In the genomic region with DNA sequence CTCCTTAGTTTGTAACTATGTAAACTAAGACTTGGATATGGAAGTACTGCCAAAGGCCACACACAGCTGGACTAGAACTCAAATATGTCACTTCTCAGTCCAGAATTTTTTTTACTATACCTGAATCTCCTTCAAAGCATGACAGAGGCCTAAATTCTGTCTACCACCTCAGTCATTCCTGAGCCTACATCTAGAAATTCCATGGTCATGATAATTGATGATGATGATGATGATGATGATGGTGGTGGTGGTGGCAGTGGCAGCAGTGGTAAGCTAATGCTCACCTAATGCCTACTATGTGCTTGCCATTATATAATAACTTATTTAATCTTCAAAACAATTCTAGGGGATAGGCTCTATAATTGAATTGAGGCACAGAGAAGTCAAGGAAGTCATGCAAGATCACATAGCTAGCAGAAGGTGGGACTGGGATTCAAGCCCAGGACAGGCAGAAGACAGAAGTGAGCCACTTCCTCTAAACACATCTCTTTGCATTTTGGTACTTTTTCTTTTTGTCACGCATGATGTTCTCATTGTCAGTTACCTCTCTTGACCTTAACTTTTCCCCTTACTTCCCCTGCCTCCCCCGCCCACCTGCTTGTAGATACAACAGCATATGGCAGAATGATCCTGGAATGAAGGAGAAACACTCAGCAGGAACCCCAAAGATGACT, we compare ENCODE assay signal across 39 cellular contexts.
"Had no signal": no experiment of that assay in that cellular context is flagged by ENCODE, and none has a peak within 500 bp of the region (broad histone marks: within the 10 kb centered on the region; RNA-seq: fewer than 3 reads in every experiment).

No MANE protein-coding gene starts in this region.

- H3K27me3 ChIP-seq: adrenal gland, ascending aorta, breast epithelium, cardiac muscle cell, colonic mucosa, dorsolateral prefrontal cortex, foreskin keratinocyte, gastrocnemius medialis, heart left ventricle had no signal

- H3K4me3 ChIP-seq: adrenal gland, ascending aorta, breast epithelium, cardiac muscle cell, colonic mucosa, dorsolateral prefrontal cortex, gastrocnemius medialis, heart left ventricle had no signal

- H3K4me1 Mint-ChIP-seq: activated naive CD4-positive, alpha-beta T cell treated with anti-CD3 and anti-CD28 coated beads, Interleukin-2, amount 50 U/mL, for 24 hours; activated naive CD8-positive, alpha-beta T cell treated with anti-CD3 and anti-CD28 coated beads for 36 hours; activated naive CD8-positive, alpha-beta T cell treated with anti-CD3 and anti-CD28 coated beads, Interleukin-2, amount 50 U/mL, for 24 hours; T-helper 17 cell had no signal

- H3K4me1 ChIP-seq: adrenal gland, ascending aorta, breast epithelium, colonic mucosa, foreskin keratinocyte, heart left ventricle had no signal

- H3K36me3 Mint-ChIP-seq: activated naive CD4-positive, alpha-beta T cell treated with anti-CD3 and anti-CD28 coated beads, Interleukin-2, amount 50 U/mL, for 24 hours; brain had no signal

- ATAC-seq: activated CD4-positive, CD25-positive, alpha-beta regulatory T cell treated with anti-CD3 and anti-CD28 coated beads, Interleukin-2, amount 50 U/mL, for 24 hours; activated CD8-positive, alpha-beta T cell treated with anti-CD3 and anti-CD28 coated beads for 36 hours; activated naive CD8-positive, alpha-beta T cell treated with anti-CD3 and anti-CD28 coated beads, Interleukin-2, amount 50 U/mL, for 24 hours; esophagus mucosa; foreskin keratinocyte; gastrocnemius medialis; heart left ventricle; T-helper 17 cell had no signal

- H3K27me3 Mint-ChIP-seq: activated B cell treated with CpG ODN at 0.5 μM for 24 hours; activated naive CD8-positive, alpha-beta T cell treated with anti-CD3 and anti-CD28 coated beads for 36 hours; activated naive CD8-positive, alpha-beta T cell treated with anti-CD3 and anti-CD28 coated beads, Interleukin-2, amount 50 U/mL, for 24 hours; brain; T-helper 17 cell had no signal

- H3K27ac Mint-ChIP-seq: activated B cell treated with CpG ODN at 0.5 μM for 24 hours; activated CD8-positive, alpha-beta T cell treated with anti-CD3 and anti-CD28 coated beads for 36 hours; activated naive CD4-positive, alpha-beta T cell treated with anti-CD3 and anti-CD28 coated beads for 36 hours; activated naive CD4-positive, alpha-beta T cell treated with anti-CD3 and anti-CD28 coated beads, Interleukin-2, amount 50 U/mL, for 24 hours; activated naive CD8-positive, alpha-beta T cell treated with anti-CD3 and anti-CD28 coated beads for 36 hours; activated naive CD8-positive, alpha-beta T cell treated with anti-CD3 and anti-CD28 coated beads, Interleukin-2, amount 50 U/mL, for 24 hours; activated T-helper 1 cell treated with anti-CD3 and anti-CD28 coated beads, Interleukin-12 subunit alpha, Interleukin-12 subunit beta, Interleukin-2, Interleukin-4 antibody, amounts not matched to agents 30 ng/mL and 10 ng/mL and 1 ng/mL, durations not matched to agents 14 hours and 24 hours and 36 hours; activated T-helper 2 cell treated with anti-CD3 and anti-CD28 coated beads, Interferon-gamma antibody, Interleukin-2, Interleukin-4, amounts not matched to agents 10 μg/mL and 5 μg/mL and 100 μg/mL, durations not matched to agents 14 hours and 24 hours and 36 hours; brain; dendritic cell treated with granulocyte-macrophage colony-stimulating factor and Interleukin-4, amounts not matched to agents 40 ng/mL and 50 ng/mL, for 4 days; endodermal cell; T-helper 17 cell; T-helper 2 cell treated with Interferon-gamma antibody and Interleukin-4, amounts not matched to agents 5 μg/mL and 100 μg/mL, for 36 hours had no signal

- DNase-seq: activated B cell treated with CpG ODN at 0.5 μM for 24 hours; activated CD4-positive, alpha-beta T cell treated with anti-CD3 and anti-CD28 coated beads for 48 hours; activated CD4-positive, alpha-beta T cell treated with anti-CD3 and anti-CD28 coated beads, Interleukin-2, amount 50 U/mL, for 1 hour; activated CD4-positive, alpha-beta T cell treated with anti-CD3 and anti-CD28 coated beads, Interleukin-2, amount 50 U/mL, for 48 hours; activated CD8-positive, alpha-beta memory T cell treated with anti-CD3 and anti-CD28 coated beads for 24 hours; activated CD8-positive, alpha-beta memory T cell treated with anti-CD3 and anti-CD28 coated beads, Interleukin-2, amount 50 U/mL, for 4 hours; activated CD8-positive, alpha-beta T cell treated with anti-CD3 and anti-CD28 coated beads for 36 hours; activated effector memory CD4-positive, alpha-beta T cell treated with anti-CD3 and anti-CD28 coated beads, Interleukin-2, amount 50 U/mL, for 16 hours; activated naive CD4-positive, alpha-beta T cell treated with anti-CD3 and anti-CD28 coated beads for 36 hours; activated naive CD8-positive, alpha-beta T cell treated with anti-CD3 and anti-CD28 coated beads for 36 hours; activated naive CD8-positive, alpha-beta T cell treated with anti-CD3 and anti-CD28 coated beads, Interleukin-2, amount 50 U/mL, for 24 hours; activated T-cell treated with anti-CD3 and anti-CD28 coated beads, Interleukin-2, amount 50 U/mL, for 1 hour; activated T-cell treated with anti-CD3 and anti-CD28 coated beads, Interleukin-2, amount 50 U/mL, for 48 hours; adrenal gland; amygdala; central memory CD4-positive, alpha-beta T cell; cerebellar nuclear complex; colonic mucosa; dorsolateral prefrontal cortex; effector memory CD4-positive, alpha-beta T cell; endodermal cell; foreskin keratinocyte; gastrocnemius medialis; glutamatergic neuron; heart left ventricle; T-helper 17 cell; T1000; WERI-Rb-1 had no signal

- H3K36me3 ChIP-seq: adrenal gland, ascending aorta, breast epithelium, cardiac muscle cell, colonic mucosa, gastrocnemius medialis, heart left ventricle, WERI-Rb-1 had no signal

- H3K9me3 ChIP-seq: adrenal gland, ascending aorta, breast epithelium, colonic mucosa, gastrocnemius medialis, heart left ventricle had no signal

- H3K4me3 Mint-ChIP-seq: activated B cell treated with CpG ODN at 0.5 μM for 24 hours; activated CD8-positive, alpha-beta T cell treated with anti-CD3 and anti-CD28 coated beads for 36 hours; activated naive CD4-positive, alpha-beta T cell treated with anti-CD3 and anti-CD28 coated beads for 36 hours; activated naive CD4-positive, alpha-beta T cell treated with anti-CD3 and anti-CD28 coated beads, Interleukin-2, amount 50 U/mL, for 24 hours; activated naive CD8-positive, alpha-beta T cell treated with anti-CD3 and anti-CD28 coated beads for 36 hours; activated naive CD8-positive, alpha-beta T cell treated with anti-CD3 and anti-CD28 coated beads, Interleukin-2, amount 50 U/mL, for 24 hours; activated T-helper 1 cell treated with anti-CD3 and anti-CD28 coated beads, Interleukin-12 subunit alpha, Interleukin-12 subunit beta, Interleukin-2, Interleukin-4 antibody, amounts not matched to agents 30 ng/mL and 10 ng/mL and 1 ng/mL, durations not matched to agents 14 hours and 24 hours and 36 hours; brain; dendritic cell treated with granulocyte-macrophage colony-stimulating factor and Interleukin-4, amounts not matched to agents 40 ng/mL and 50 ng/mL, for 4 days; endodermal cell; T-helper 17 cell; T-helper 2 cell treated with Interferon-gamma antibody and Interleukin-4, amounts not matched to agents 5 μg/mL and 100 μg/mL, for 36 hours had no signal

- H3K9me3 Mint-ChIP-seq: activated B cell treated with CpG ODN at 0.5 μM for 24 hours; activated CD8-positive, alpha-beta T cell treated with anti-CD3 and anti-CD28 coated beads for 36 hours; activated naive CD4-positive, alpha-beta T cell treated with anti-CD3 and anti-CD28 coated beads for 36 hours; activated naive CD4-positive, alpha-beta T cell treated with anti-CD3 and anti-CD28 coated beads, Interleukin-2, amount 50 U/mL, for 24 hours; activated naive CD8-positive, alpha-beta T cell treated with anti-CD3 and anti-CD28 coated beads for 36 hours; activated naive CD8-positive, alpha-beta T cell treated with anti-CD3 and anti-CD28 coated beads, Interleukin-2, amount 50 U/mL, for 24 hours; activated T-helper 1 cell treated with anti-CD3 and anti-CD28 coated beads, Interleukin-12 subunit alpha, Interleukin-12 subunit beta, Interleukin-2, Interleukin-4 antibody, amounts not matched to agents 30 ng/mL and 10 ng/mL and 1 ng/mL, durations not matched to agents 14 hours and 24 hours and 36 hours; activated T-helper 2 cell treated with anti-CD3 and anti-CD28 coated beads, Interferon-gamma antibody, Interleukin-2, Interleukin-4, amounts not matched to agents 10 μg/mL and 5 μg/mL and 100 μg/mL, durations not matched to agents 14 hours and 24 hours and 36 hours; brain; dendritic cell treated with granulocyte-macrophage colony-stimulating factor and Interleukin-4, amounts not matched to agents 40 ng/mL and 50 ng/mL, for 4 days; endodermal cell; T-helper 2 cell treated with Interferon-gamma antibody and Interleukin-4, amounts not matched to agents 5 μg/mL and 100 μg/mL, for 36 hours had no signal

- H3K27ac ChIP-seq: adrenal gland, ascending aorta, breast epithelium, cardiac muscle cell, colonic mucosa, dorsolateral prefrontal cortex, foreskin keratinocyte, gastrocnemius medialis, heart left ventricle, WERI-Rb-1 had no signal
